Comparison of ENCODE assay signal across 23 cellular contexts in genomic region chr13:96792188-96792587, GRCh38.
"Had no signal": no experiment of that assay in that cellular context is flagged by ENCODE, and none has a peak within 500 bp of the region (broad histone marks: within the 10 kb centered on the region; RNA-seq: fewer than 3 reads in every experiment).

No MANE protein-coding gene starts in this region.

- H3K4me2 ChIP-seq: PC-9 had no signal

- H3K4me1 ChIP-seq: Peyer's patch, SJCRH30 had no signal

- DNase-seq: IMR-90, Karpas-422, KG1, MG63, NCI-H1092, NCI-H1105 treated with DMSO at 0.1 percent for 48 hours, NCI-H1417 treated with DMSO at 0.1 percent for 48 hours, NCI-H146, NCI-H1694 treated with DMSO at 0.1 percent for 48 hours, NCI-H2029, NCI-H2081 treated with DMSO at 0.1 percent for 48 hours, NCI-H226, NCI-H446, NCI-H510A, NCI-H524 treated with DMSO at 0.1 percent for 48 hours, NCI-H69, NCI-H774, PC-9, Peyer's patch, SHP77 treated with DMSO at 0.1 percent for 48 hours had no signal

- H3K27ac ChIP-seq: PC-9, Peyer's patch, SJCRH30 had no signal

- ATAC-seq: HepG2, SK-N-SH treated with all-trans-retinoic acid at 6 μM for 48 hours had no signal

- H3K36me3 ChIP-seq: MG63, Peyer's patch, SJCRH30 had no signal

- H3K27me3 ChIP-seq: MG63, Peyer's patch, SJCRH30 had no signal

- H3K9me3 ChIP-seq: Peyer's patch, SJCRH30 had no signal

- H3K4me3 ChIP-seq: MG63, PC-9, Peyer's patch, SJCRH30 had no signal

- H2AFZ ChIP-seq: PC-9 had no signal
